1 cellular context compared by ENCODE assay signal in the genomic region with DNA sequence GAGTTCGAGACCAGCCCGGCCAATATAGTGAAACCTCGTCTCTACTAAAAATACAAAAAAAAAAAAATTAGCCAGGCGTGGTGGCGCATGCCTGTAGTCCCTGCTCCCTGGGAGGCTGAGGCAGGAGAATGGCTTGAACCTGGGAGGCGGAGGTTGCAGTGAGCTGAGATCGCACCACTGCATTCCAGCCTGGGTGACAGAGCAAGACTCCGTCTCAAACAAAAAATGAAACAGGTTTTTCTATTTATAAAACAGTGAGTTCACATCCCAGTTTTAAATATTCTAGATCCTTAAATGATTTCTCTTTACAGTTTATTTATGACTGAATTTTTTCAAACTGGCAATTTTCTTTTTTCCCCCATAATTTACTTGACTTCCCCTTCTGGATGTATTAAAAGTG.
A peak's percentile ranks its signal among the peaks of the same experiment; 100 is the strongest.
TF ChIP-seq lines count a peak whose summit lies in the region.

No MANE protein-coding gene starts in this region.

TF ChIP-seq in HepG2, 621 proteins besides CTCF, POLR2A, EP300 and RAD21:
- TF ChIP-seq ZNF878 (CRISPR knock-in tag; IDR thresholded peaks at IDR 0.05): 0 out of 2 replicates have a peak, but pooled peaks have one; percentile 41
- TF ChIP-seq ZNF460 (CRISPR knock-in tag; IDR thresholded peaks at IDR 0.05; ENCODE audit: borderline replicate concordance): peak; percentile 50; the same call in 1 of the 2 replicates
TF ChIP-seq in HepG2: peak in this region for 2; not testable (repeated sequence) for 619.
